1 cellular context compared by ENCODE assay signal in genomic region chr7:117839507-117839906, GRCh38.
TF ChIP-seq lines count a peak whose summit lies in the region.

No MANE protein-coding gene starts in this region.

TF ChIP-seq in HepG2, 621 proteins besides CTCF, POLR2A, EP300 and RAD21 (continued from another document):
- TF ChIP-seq ZNF124 (CRISPR knock-in tag; IDR thresholded peaks at IDR 0.05) = no peak
- no peak for TF ChIP-seq FOXO4 (CRISPR knock-in tag; conservative IDR thresholded peaks at IDR 0.05)
- TF ChIP-seq HNF4A (CRISPR knock-in tag; IDR thresholded peaks at IDR 0.05) = no peak
- TF ChIP-seq RCOR2 (CRISPR knock-in tag; IDR thresholded peaks at IDR 0.05) = no peak
- TF ChIP-seq FUBP1 (CRISPR knock-in tag; IDR thresholded peaks at IDR 0.05; ENCODE audit: borderline replicate concordance) = no peak
- TF ChIP-seq IKZF4 (CRISPR knock-in tag; IDR thresholded peaks at IDR 0.05; ENCODE audit: borderline replicate concordance, low read depth, not compliant biosample characterization) = no peak
- TF ChIP-seq JDP2 (CRISPR knock-in tag; IDR thresholded peaks at IDR 0.05; ENCODE audit: borderline replicate concordance) = no peak
- TF ChIP-seq FOXK1 (CRISPR knock-in tag; IDR thresholded peaks at IDR 0.05; ENCODE audit: borderline replicate concordance, low read depth) = no peak
- TF ChIP-seq HMG20A (CRISPR knock-in tag; IDR thresholded peaks at IDR 0.05; ENCODE audit: borderline replicate concordance) = no peak
TF ChIP-seq in HepG2: peak in this region for 0.
